In genomic region chr1:6385673-6386191, GRCh38 we compare ENCODE assay signal across 8 cellular contexts.
A peak's percentile ranks its signal among the peaks of the same experiment; 100 is the strongest.
DNase-seq lines count a peak whose midpoint lies in the region.

No MANE protein-coding gene starts in this region.

- no peaks in the 10 kb centered on the region for H3K9me3 ChIP-seq in mucosa of rectum (ENCODE audit: control insufficient read depth in 2 of 2, low read length in 2 of 2)

- H3K27ac ChIP-seq in epithelial cell of prostate (peak overlapping the region; percentile 96), mucosa of rectum (ENCODE audit: low read depth in 2 of 2, low read length in 2 of 2) (peak overlapping the region; percentile 27 to 48)

- no peak overlapping the region for H3K4me3 ChIP-seq in mucosa of rectum (ENCODE audit: low read length in 2 of 2)

- H3K9ac ChIP-seq in mucosa of rectum (ENCODE audit: low read depth in 1 of 2, low read length in 2 of 2): no peak overlapping the region

- DNase-seq in COLO829 (ENCODE audit: low spot score) (peak; percentile 95), NCI-H526 (lab: John Stamatoyannopoulos, UW) (peak; percentile 29 to 67), epithelial cell of prostate (ENCODE audit: low read depth, low spot score) (peak; percentile 86), NCI-H187 (lab: John Stamatoyannopoulos, UW) (no peak), T-helper 2 cell (no peak), NCI-H1694 (lab: John Stamatoyannopoulos, UW) (no peak)
- DNase-seq in activated CD4-positive, alpha-beta T cell treated with anti-CD3 and anti-CD28 coated beads for 4 hours: no peak

- H3K27me3 ChIP-seq in mucosa of rectum (ENCODE audit: control insufficient read depth in 2 of 2, insufficient read depth in 2 of 2, low read length in 2 of 2): no peaks in the 10 kb centered on the region

- H3K4me1 ChIP-seq in mucosa of rectum (ENCODE audit: control insufficient read depth in 2 of 2, insufficient read depth in 2 of 2, low read length in 2 of 2): peaks cover 0 to 7% of the 10 kb centered on the region in 2 donors

- H3K36me3 ChIP-seq in mucosa of rectum (ENCODE audit: control insufficient read depth in 2 of 2, insufficient read depth in 2 of 2, low read length in 2 of 2): no peaks in the 10 kb centered on the region

Comparison
In these comparisons a context has a peak if more than half of its experiments do, and no peak if none do; other contexts are left out.
1. DNase-seq: peak in COLO829 (single experiment), NCI-H526 (2 of 2) and epithelial cell of prostate (single experiment); none in NCI-H187 (0 of 2), T-helper 2 cell (0 of 5), NCI-H1694 (single experiment) and activated CD4-positive, alpha-beta T cell treated with anti-CD3 and anti-CD28 coated beads for 4 hours (0 of 2).